Comparison of ENCODE assay signal across 1 cellular context in the genomic region with DNA sequence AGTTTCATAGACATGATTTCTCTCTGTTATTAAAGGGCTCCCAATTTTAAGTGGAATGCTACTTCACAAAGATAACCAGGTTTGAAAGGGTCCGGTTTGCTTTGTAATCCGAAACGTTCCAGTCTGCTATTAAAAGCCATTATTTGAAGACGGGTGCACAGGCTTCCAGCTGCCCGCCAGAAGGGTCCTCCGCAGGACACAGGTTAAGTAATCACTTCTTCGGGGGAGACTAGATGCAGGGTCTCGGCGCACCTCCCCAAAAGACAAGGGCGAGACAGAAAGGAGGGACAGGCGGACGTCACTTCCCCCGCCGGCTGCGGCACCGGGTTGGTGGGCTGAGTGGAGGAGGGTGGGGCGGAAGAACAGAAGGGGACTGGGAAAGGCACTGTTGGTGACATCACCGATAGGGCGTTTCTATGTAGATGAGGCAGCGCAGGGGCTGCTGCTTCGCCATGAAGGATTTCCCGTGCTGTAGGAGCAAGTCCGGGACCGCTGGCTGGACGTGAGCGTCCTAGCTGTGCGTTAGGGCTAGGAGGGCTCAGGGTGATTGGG.
TF ChIP-seq lines count a peak whose summit lies in the region.

No MANE protein-coding gene starts in this region.

TF ChIP-seq in liver, 16 proteins besides CTCF, POLR2A, EP300 and RAD21 (continued from another document):
- TF ChIP-seq REST (IDR thresholded peaks at IDR 0.05), result peak; percentile 87
- peak; percentile 80 to 94 for TF ChIP-seq GABPA (IDR thresholded peaks at IDR 0.05 in 1 of 2, conservative IDR thresholded peaks at IDR 0.05 in 1 of 2)
